In the genomic region with DNA sequence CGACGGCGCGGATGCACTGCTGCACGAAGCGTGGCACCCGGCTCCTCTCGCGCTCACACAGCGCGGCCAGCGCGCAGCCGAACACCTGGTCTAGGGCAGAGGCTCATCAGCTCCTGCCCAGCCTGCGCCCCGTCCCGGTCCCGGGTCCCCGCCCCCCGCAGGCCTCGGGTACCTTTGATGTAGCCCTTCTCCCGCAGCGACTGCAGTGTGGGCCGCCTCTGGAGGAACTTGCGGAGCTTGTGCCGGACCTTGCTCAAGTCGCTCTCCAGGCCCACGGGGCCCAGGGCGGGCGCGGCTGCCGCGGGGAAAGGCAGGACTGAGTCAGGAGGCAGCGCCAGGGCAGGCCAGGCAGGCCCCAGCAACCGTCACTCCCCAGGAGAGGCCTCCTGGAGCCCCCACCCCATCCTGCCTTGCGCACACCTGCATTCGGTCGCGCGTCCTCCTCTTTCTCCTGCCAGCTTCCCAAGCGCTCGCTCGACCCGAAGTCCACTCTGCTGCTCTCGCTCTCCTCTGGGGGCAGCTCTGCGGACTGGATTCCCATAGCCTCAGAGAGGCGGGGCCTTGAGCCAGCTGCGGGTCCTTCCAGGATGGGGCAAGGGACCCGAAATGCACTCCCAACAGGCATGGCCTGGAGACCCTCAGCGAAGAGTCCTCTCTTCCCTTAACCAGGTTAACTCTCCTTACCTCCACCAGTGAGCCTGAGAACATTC, we compare ENCODE assay signal across 20 cellular contexts.
"Had no signal": no experiment of that assay in that cellular context is flagged by ENCODE, and none has a peak within 500 bp of the region (broad histone marks: within the 10 kb centered on the region; RNA-seq: fewer than 3 reads in every experiment).

No MANE protein-coding gene starts in this region.

- H3K36me3 ChIP-seq: adrenal gland had no signal

- H3K4me1 Mint-ChIP-seq: activated CD4-positive, alpha-beta T cell treated with anti-CD3 and anti-CD28 coated beads, Interleukin-2, amount 10 ng/mL, durations not matched to agents 24 days and 14 days had no signal

- H3K27ac Mint-ChIP-seq: activated CD4-positive, alpha-beta T cell treated with anti-CD3 and anti-CD28 coated beads, Interleukin-2, amount 10 ng/mL, durations not matched to agents 24 days and 14 days; activated CD8-positive, alpha-beta T cell treated with anti-CD3 and anti-CD28 coated beads, Interleukin-2, amount 10 ng/mL, durations not matched to agents 7 days and 5 days; T-helper 2 cell treated with Interferon-gamma antibody and Interleukin-4, amounts not matched to agents 5 μg/mL and 100 μg/mL, for 36 hours had no signal

- H3K9me3 ChIP-seq: adrenal gland, esophagus muscularis mucosa, gastroesophageal sphincter, heart left ventricle, left lung, upper lobe of left lung had no signal

- ATAC-seq: activated CD8-positive, alpha-beta T cell treated with anti-CD3 and anti-CD28 coated beads, Interleukin-2, amount 10 ng/mL, durations not matched to agents 7 days and 5 days; gastroesophageal sphincter had no signal

- H3K9me3 Mint-ChIP-seq: activated CD4-positive, alpha-beta T cell treated with anti-CD3 and anti-CD28 coated beads, Interleukin-2, amount 10 ng/mL, durations not matched to agents 24 days and 14 days; natural killer cell treated with Interleukin-12 subunit alpha and Interleukin-12 subunit beta and Interleukin-15 and Interleukin-18, amount 100 ng/mL, for 72 hours; stimulated activated naive CD8-positive, alpha-beta T cell treated with anti-CD3 and anti-CD28 coated beads, Interleukin-15, Interleukin-2, amounts not matched to agents 100 ng/mL and 50 ng/mL, for 24 hours; T-helper 2 cell treated with Interferon-gamma antibody and Interleukin-4, amounts not matched to agents 5 μg/mL and 100 μg/mL, for 36 hours had no signal

- H3K4me3 Mint-ChIP-seq: activated CD4-positive, alpha-beta T cell treated with anti-CD3 and anti-CD28 coated beads, Interleukin-2, amount 10 ng/mL, durations not matched to agents 24 days and 14 days; activated CD8-positive, alpha-beta T cell treated with anti-CD3 and anti-CD28 coated beads, Interleukin-2, amount 10 ng/mL, durations not matched to agents 7 days and 5 days; natural killer cell treated with Interleukin-12 subunit alpha and Interleukin-12 subunit beta and Interleukin-15 and Interleukin-18, amount 100 ng/mL, for 72 hours; stimulated activated naive CD8-positive, alpha-beta T cell treated with anti-CD3 and anti-CD28 coated beads, Interleukin-15, Interleukin-2, amounts not matched to agents 100 ng/mL and 50 ng/mL, for 24 hours; T-helper 2 cell treated with Interferon-gamma antibody and Interleukin-4, amounts not matched to agents 5 μg/mL and 100 μg/mL, for 36 hours had no signal

- H3K27me3 ChIP-seq: adrenal gland, gastroesophageal sphincter, heart left ventricle, left lung, upper lobe of left lung had no signal

- H3K4me3 ChIP-seq: adrenal gland, left lung, upper lobe of left lung had no signal

- H3K27me3 Mint-ChIP-seq: activated CD4-positive, alpha-beta T cell treated with anti-CD3 and anti-CD28 coated beads, Interleukin-2, amount 10 ng/mL, durations not matched to agents 24 days and 14 days; natural killer cell treated with Interleukin-12 subunit alpha and Interleukin-12 subunit beta and Interleukin-15 and Interleukin-18, amount 100 ng/mL, for 72 hours; stimulated activated naive CD8-positive, alpha-beta T cell treated with anti-CD3 and anti-CD28 coated beads, Interleukin-15, Interleukin-2, amounts not matched to agents 100 ng/mL and 50 ng/mL, for 24 hours had no signal

- DNase-seq: activated CD4-positive, alpha-beta T cell treated with anti-CD3 and anti-CD28 coated beads, Interleukin-2, amount 10 ng/mL, durations not matched to agents 24 days and 14 days; activated CD8-positive, alpha-beta T cell treated with anti-CD3 and anti-CD28 coated beads, Interleukin-2, amount 10 ng/mL, durations not matched to agents 7 days and 5 days; activated effector memory CD4-positive, alpha-beta T cell treated with anti-CD3 and anti-CD28 coated beads, Interleukin-2, amount 50 U/mL, for 16 hours; activated naive CD4-positive, alpha-beta T cell treated with anti-CD3 and anti-CD28 coated beads, Interleukin-2, amount 50 U/mL, for 16 hours; activated T-cell treated with anti-CD3 and anti-CD28 coated beads, Interleukin-2, amount 50 U/mL, for 48 hours; adrenal gland; cerebellar nuclear complex; cortex of kidney; effector CD4-positive, alpha-beta T cell; heart left ventricle; kidney; left lung; nucleus accumbens; stimulated activated CD4-positive, alpha-beta T cell treated with anti-CD3 and anti-CD28 coated beads, Interleukin-2, amount 100 ng/mL, for 24 hours had no signal

- H3K27ac ChIP-seq: adrenal gland, esophagus muscularis mucosa, gastroesophageal sphincter, left lung, upper lobe of left lung had no signal
